8 cellular contexts compared by ENCODE assay signal in genomic region chr19:2268861-2269243, GRCh38. TPM values are rescaled to one million over a fixed set of nuclear protein-coding genes. Genes with fewer than 3 reads are reported as not detected.
DNase-seq lines count a peak whose midpoint lies in the region; ATAC-seq and TF ChIP-seq lines count a peak whose summit lies in the region.

No MANE protein-coding gene starts in this region.

- DNase-seq in heart right ventricle (no peak), left ventricle myocardium superior (no peak), cardiac fibroblast (ENCODE audit: low read depth in 2 of 2) (no peak), mucosa of descending colon (no peak), aorta (no peak), G401 (ENCODE audit: low spot score) (no peak), NCI-H345 (lab: John Stamatoyannopoulos, UW) (no peak)

- ATAC-seq in heart right ventricle = no peak
- ATAC-seq in left ventricle myocardium superior = no peak
- no peak for ATAC-seq in mucosa of descending colon
- no peak for ATAC-seq in aorta (ENCODE audit: low FRiP score)
- no peak for ATAC-seq in GM18505 (IDR thresholded peaks at IDR 0.05; ENCODE audit: unreplicated experiment)

- TF ChIP-seq POLR2A in GM18505 (IDR thresholded peaks at IDR 0.05; ENCODE audit: borderline replicate concordance, extremely low read depth, insufficient read depth, insufficient read length) = no peak

- intact Hi-C loops in heart right ventricle (cut with DNase I) (loop anchor here in 2 of 10 donors (1.0 to 2.0 kb wide), 3 partner anchors 32 to 106 kb away; partner anchors contain the start of genes PLEKHJ1 (in 2 of the 2), SF3A2 (in 2 of the 2) and DOT1L (in 1 of the 2)), left ventricle myocardium superior (cut with micrococcal nuclease) (no loop called here), mucosa of descending colon (cut with DNase I, micrococcal nuclease) (no loop called here), aorta (cut with DNase I) (loop anchor here in 1 of 2 donors (2.0 to 5.0 kb wide), 3 partner anchors 58 to 1788 kb away; partner anchors contain the start of genes AP3D1, LSM7 and SPPL2B)

- no peaks in the 10 kb centered on the region for H3K27me3 ChIP-seq in heart right ventricle
- H3K27me3 ChIP-seq in aorta (ENCODE audit: control insufficient read depth in 1 of 2, insufficient read depth in 2 of 2, low read length in 1 of 2) = no peaks in the 10 kb centered on the region

- H3K36me3 ChIP-seq in heart right ventricle = peaks cover 0 to 26% (median 14%) of the 10 kb centered on the region in 9 donors
- H3K36me3 ChIP-seq in mucosa of descending colon (ENCODE audit: low read depth) = no peaks in the 10 kb centered on the region
- peaks cover 0 to 2% of the 10 kb centered on the region in 2 donors for H3K36me3 ChIP-seq in aorta (ENCODE audit: control insufficient read depth in 1 of 2, insufficient read depth in 2 of 2, low read length in 1 of 2)

- H3K27ac ChIP-seq in heart right ventricle (peak overlapping the region in 9 of 10 donors; percentile 19 to 100 (median 99)), aorta (ENCODE audit: low read depth in 1 of 2, low read length in 2 of 2) (no peak overlapping the region)

- TF ChIP-seq CTCF in heart right ventricle (IDR thresholded peaks at IDR 0.05) = no peak
- no peak for TF ChIP-seq CTCF in cardiac fibroblast (IDR thresholded peaks at IDR 0.05; ENCODE audit: low read depth, low read length)
- no peak for TF ChIP-seq CTCF in mucosa of descending colon (IDR thresholded peaks at IDR 0.05)

- no peaks in the 10 kb centered on the region for H3K9me3 ChIP-seq in heart right ventricle
- no peaks in the 10 kb centered on the region for H3K9me3 ChIP-seq in mucosa of descending colon
- no peaks in the 10 kb centered on the region for H3K9me3 ChIP-seq in aorta (ENCODE audit: control insufficient read depth, low read length)

- 1 to 2% methylated on average over 19 of the region's 19 CpGs for WGBS in heart right ventricle, 2 donors
- 2% methylated on average over 19 of the region's 19 CpGs for WGBS in aorta, 2 donors

- H3K4me3 ChIP-seq in heart right ventricle (peak overlapping the region; percentile 19 to 100 (median 100)), cardiac fibroblast (replicated peaks in 1 of 2; ENCODE audit: low read depth in 2 of 2, low read length in 2 of 2) (peak overlapping the region; percentile 50 to 65), mucosa of descending colon (peak overlapping the region; percentile 94), aorta (ENCODE audit: low read length in 2 of 2) (peak overlapping the region; percentile 43 to 45)

- in situ Hi-C loops in G401 (cut with HindIII; ENCODE audit: low sequenced_read_pairs) = no loop called here

- H3K4me1 ChIP-seq in heart right ventricle (peaks cover 15 to 71% (median 41%) of the 10 kb centered on the region in 9 donors), mucosa of descending colon (ENCODE audit: low read depth) (peaks cover 32% of the 10 kb centered on the region), aorta (ENCODE audit: control insufficient read depth in 1 of 2, insufficient read depth in 2 of 2, low read length in 2 of 2) (no peaks in the 10 kb centered on the region)

RNA-seq across cellular contexts. Expression of gene JSRP1, which starts 12.6 kb away (rescaled TPM):
- under 1 TPM in 3 of 10 donors, not detected in 7; 0.31 to 0.72 (median 0.45) TPM for total RNA-seq in heart right ventricle
- under 1 TPM in 1 of 2 donors, not detected in 1; 0.29 TPM for polyA plus RNA-seq in heart right ventricle
- not detected for total RNA-seq in left ventricle myocardium superior
- total RNA-seq in mucosa of descending colon = 1 to 10 TPM in 1 of 3 donors, under 1 TPM in 2; 0.38 to 2.4 (median 0.87) TPM
- under 1 TPM in 1 of 2 donors, not detected in 1; 0.42 TPM for total RNA-seq in aorta
- polyA plus RNA-seq in aorta = under 1 TPM in 1 of 2 donors, not detected in 1; 0.38 TPM
- 2.5 TPM in 1 of 2 replicates, not detected in the other for total RNA-seq in G401 (2014; rRNA removed; shearing (Covaris generic))

RNA-seq across cellular contexts. Expression of gene PEAK3, which starts 13.1 kb away (rescaled TPM):
- total RNA-seq in heart right ventricle (1 to 10 TPM in 1 of 10 donors, under 1 TPM in 9; 0.11 to 1.1 (median 0.22) TPM), left ventricle myocardium superior (0.87 TPM), mucosa of descending colon (1 to 10 TPM in 2 of 3 donors, under 1 TPM in 1; 0.29 to 1.4 (median 1.1) TPM), aorta (1 to 10 TPM in 1 of 2 donors, under 1 TPM in 1; 0.93 to 1.5 TPM)
- polyA plus RNA-seq in heart right ventricle (under 1 TPM; 0.13 to 0.22 TPM), aorta (under 1 TPM in 1 of 2 donors, not detected in 1; 0.88 TPM)
- not detected in 2 replicates for total RNA-seq in G401 (2014; rRNA removed; shearing (Covaris generic))

RNA-seq across cellular contexts. Expression of gene AMH, which starts 19.7 kb away (rescaled TPM):
- under 1 TPM; 0.15 to 0.70 (median 0.41) TPM for total RNA-seq in heart right ventricle
- 1 to 10 TPM in 1 of 2 donors, under 1 TPM in 1; 0.30 to 1.0 TPM for polyA plus RNA-seq in heart right ventricle
- total RNA-seq in left ventricle myocardium superior = 1.6 TPM
- total RNA-seq in mucosa of descending colon = 1 to 10 TPM; 2.7 to 5.1 (median 3.8) TPM
- 1 to 10 TPM; 1.5 to 1.8 TPM for total RNA-seq in aorta
- 1 to 10 TPM; 1.7 to 3.1 TPM for polyA plus RNA-seq in aorta
- 2.6 and 4.6 TPM in 2 replicates for total RNA-seq in G401 (2014; rRNA removed; shearing (Covaris generic))

RNA-seq across cellular contexts. Expression of gene SF3A2, which starts 32.2 kb away (rescaled TPM):
- total RNA-seq in heart right ventricle = 10 to 100 TPM; 24.6 to 45.2 (median 30.4) TPM
- 10 to 100 TPM; 25.8 to 47.3 TPM for polyA plus RNA-seq in heart right ventricle
- total RNA-seq in left ventricle myocardium superior = 31.4 TPM
- total RNA-seq in mucosa of descending colon = 10 to 100 TPM; 60.6 to 81.2 (median 68.2) TPM
- total RNA-seq in aorta = 10 to 100 TPM; 56.1 to 62.2 TPM
- polyA plus RNA-seq in aorta = 10 to 100 TPM; 23.8 to 64.9 TPM
- 21.9 and 33.0 TPM in 2 replicates for total RNA-seq in G401 (2014; rRNA removed; shearing (Covaris generic))

RNA-seq across cellular contexts. Expression of gene PLEKHJ1, which starts 32.7 kb away (rescaled TPM):
- 10 to 100 TPM; 40.0 to 76.5 (median 45.0) TPM for total RNA-seq in heart right ventricle
- polyA plus RNA-seq in heart right ventricle = 100 to 1,000 TPM in 1 of 2 donors, 10 to 100 TPM in 1; 83.6 to 103 TPM
- total RNA-seq in left ventricle myocardium superior = 60.7 TPM
- total RNA-seq in mucosa of descending colon = 100 to 1,000 TPM; 132 to 231 (median 189) TPM
- total RNA-seq in aorta = 10 to 100 TPM; 24.9 to 37.7 TPM
- polyA plus RNA-seq in aorta = 10 to 100 TPM; 50.9 to 56.2 TPM
- total RNA-seq in G401 (2014; rRNA removed; shearing (Covaris generic)) = 172 and 182 TPM in 2 replicates

Comparison
In these comparisons a context has a peak if more than half of its experiments do, and no peak if none do; other contexts are left out.
1. H3K27ac ChIP-seq: peak in heart right ventricle (9 of 10); none in aorta (0 of 2).
2. H3K4me3 ChIP-seq: peak in every context shown above with its lines; median percentile 100 in heart right ventricle; 94 in mucosa of descending colon; 58 in cardiac fibroblast; 44 in aorta.